In the genomic region with DNA sequence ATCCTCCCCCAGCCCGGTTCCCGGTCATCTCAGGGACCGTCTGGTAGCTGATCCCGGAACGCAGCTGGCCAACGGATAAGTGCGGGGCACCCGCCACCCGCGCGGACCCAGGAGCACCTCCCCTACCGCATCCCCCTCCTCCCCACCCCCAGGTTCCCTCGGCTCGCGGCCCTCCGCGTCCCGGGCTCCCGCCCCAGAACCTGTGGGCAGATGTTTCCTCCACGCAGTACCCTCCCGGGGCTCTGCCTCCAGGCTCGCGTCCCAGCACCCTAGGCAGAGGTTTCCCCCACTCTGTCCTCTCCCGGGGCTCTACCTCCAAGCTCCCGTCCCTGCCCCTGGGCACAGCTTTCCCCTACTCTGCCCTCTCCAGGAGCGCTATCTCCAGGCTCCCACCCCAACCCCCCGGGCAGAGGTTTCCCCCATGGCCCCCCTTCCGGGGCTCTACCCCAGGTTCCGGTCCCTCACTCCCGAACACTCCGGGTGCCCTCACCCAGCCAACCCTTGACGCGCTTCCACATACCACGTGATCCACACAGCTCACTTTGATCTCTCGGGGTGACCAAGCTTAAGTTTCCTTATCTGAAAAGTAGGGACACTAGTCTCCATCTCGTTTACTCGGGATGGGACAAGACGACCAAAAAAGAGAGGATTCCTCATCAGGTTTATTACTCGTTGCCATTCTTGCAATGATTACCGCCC, we compare ENCODE assay signal across 8 cellular contexts. TPM values are rescaled to one million over a fixed set of nuclear protein-coding genes. Genes with fewer than 3 reads are reported as not detected.
DNase-seq lines count a peak whose midpoint lies in the region; ATAC-seq and TF ChIP-seq lines count a peak whose summit lies in the region.

Gene CCDC38, minus strand, starts transcription at position 83 of the 699 bp plus-strand sequence. CDS start 6,105 bp downstream, outside the sequence.

- peak; percentile 97 to 98 for ATAC-seq in upper lobe of left lung (ENCODE audit: low FRiP score in 2 of 2)

- TF ChIP-seq EP300 in upper lobe of left lung (IDR thresholded peaks at IDR 0.05): no peak

- H3K36me3 Mint-ChIP-seq in HFFc6 (ENCODE audit: low read depth): no peaks in the 10 kb centered on the region
- H3K36me3 Mint-ChIP-seq in activated naive CD8-positive, alpha-beta T cell: no peaks in the 10 kb centered on the region

- WGBS in upper lobe of left lung, 2 donors: 0% methylated on average over 21 of the region's 40 CpGs

- peak within 1 kb of the TSS; percentile 83 to 95 (median 86) for H3K4me3 ChIP-seq in upper lobe of left lung

- H3K4me1 ChIP-seq in upper lobe of left lung: peaks cover 7 to 20% (median 12%) of the 10 kb centered on the region in 4 donors

- H3K4me3 Mint-ChIP-seq in HFFc6: peak within 1 kb of the TSS; percentile 89
- H3K4me3 Mint-ChIP-seq in activated naive CD8-positive, alpha-beta T cell: peak within 1 kb of the TSS; percentile 96

- H3K9me3 Mint-ChIP-seq in HFFc6: no peaks in the 10 kb centered on the region
- no peaks in the 10 kb centered on the region for H3K9me3 Mint-ChIP-seq in activated naive CD8-positive, alpha-beta T cell (ENCODE audit: low read depth)

- H3K27ac ChIP-seq in upper lobe of left lung: peak within 1 kb of the TSS; percentile 78 to 94 (median 92)

- peaks cover 5% of the 10 kb centered on the region; the same call in 1 of the 2 replicates for H3K4me1 Mint-ChIP-seq in HFFc6 (ENCODE audit: low read depth)
- peaks cover 9% of the 10 kb centered on the region for H3K4me1 Mint-ChIP-seq in activated naive CD8-positive, alpha-beta T cell (ENCODE audit: low read depth)

- TF ChIP-seq POLR2A in GM10847 (IDR thresholded peaks at IDR 0.05; ENCODE audit: extremely low read depth, insufficient read length) (peak; percentile 55), upper lobe of left lung (IDR thresholded peaks at IDR 0.05) (peak in 1 of 4 donors; percentile 54)

- H3K9me3 ChIP-seq in upper lobe of left lung: no peaks in the 10 kb centered on the region

- H3K27ac Mint-ChIP-seq in HFFc6: no peak within 1 kb of the TSS
- H3K27ac Mint-ChIP-seq in activated naive CD8-positive, alpha-beta T cell: peak within 1 kb of the TSS; percentile 92

- no peaks in the 10 kb centered on the region for H3K27me3 ChIP-seq in upper lobe of left lung

- peaks cover 6% of the 10 kb centered on the region for H3K27me3 Mint-ChIP-seq in HFFc6 (ENCODE audit: insufficient read depth)
- no peaks in the 10 kb centered on the region for H3K27me3 Mint-ChIP-seq in activated naive CD8-positive, alpha-beta T cell

- no peak for TF ChIP-seq CTCF in HFFc6 (IDR thresholded peaks at IDR 0.05)
- no peak for TF ChIP-seq CTCF in upper lobe of left lung (IDR thresholded peaks at IDR 0.05)

- H3K36me3 ChIP-seq in upper lobe of left lung: no peaks in the 10 kb centered on the region

- intact Hi-C loops in cardiac septum (cut with DNase I): no loop called here

- DNase-seq in HFFc6: peak; percentile 51
- DNase-seq in MV-4-11 (lab: John Stamatoyannopoulos, UW): peak; percentile 82
- peak; percentile 28 for DNase-seq in SKM-1 (lab: John Stamatoyannopoulos, UW; ENCODE audit: unreplicated experiment)
- peak; percentile 90 for DNase-seq in cardiac septum (ENCODE audit: low spot score)
- peak; percentile 77 for DNase-seq in pons (ENCODE audit: low spot score)
- DNase-seq in upper lobe of left lung: peak; percentile 87 to 90

RNA-seq across cellular contexts. Expression of gene CCDC38, which starts in this region (rescaled TPM):
- not detected for total RNA-seq in HFFc6 (2021; fragmentation: NEBNext Ultra II Directional; extraction: Animal tissue kit (Norgen Biotek cat#: 25700))
- not detected for total RNA-seq in cardiac septum
- under 1 TPM in 2 of 6 donors, not detected in 4; 0.13 to 0.14 TPM for total RNA-seq in upper lobe of left lung

Comparison
In these comparisons a context has a peak if more than half of its experiments do, and no peak if none do; other contexts are left out.
1. Peak in every context shown above with its lines: DNase-seq, ATAC-seq, H3K4me3 ChIP-seq and H3K27ac ChIP-seq.
2. Peak in DNase-seq in HFFc6; RNA of the gene not detected or under 1 TPM.
3. Peak in DNase-seq in cardiac septum; RNA of the gene not detected or under 1 TPM.
4. Peak in DNase-seq, ATAC-seq, H3K4me3 ChIP-seq and H3K27ac ChIP-seq in upper lobe of left lung; RNA of the gene not detected or under 1 TPM.
5. DNase-seq: peak in every context shown above with its lines; median percentile 90 in cardiac septum; 88 in upper lobe of left lung; 82 in MV-4-11; 77 in pons; 51 in HFFc6; 28 in SKM-1.